8 cellular contexts compared by ENCODE assay signal in the genomic region with DNA sequence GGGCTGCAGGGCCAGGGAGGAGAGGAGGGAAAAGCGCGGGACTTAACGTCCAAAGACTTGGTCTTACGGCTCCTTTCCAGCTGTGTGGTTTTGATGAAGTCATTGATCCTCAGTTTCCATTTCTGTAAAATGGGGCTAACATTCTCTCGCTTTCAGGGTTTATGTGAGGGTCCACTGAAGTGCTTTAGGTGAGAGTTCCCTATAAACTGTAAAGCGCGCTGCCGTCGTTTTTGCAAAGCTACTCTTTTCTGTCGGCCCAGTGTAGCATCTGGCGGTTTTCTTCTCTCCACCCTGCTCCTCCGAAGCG. TPM values are rescaled to one million over a fixed set of nuclear protein-coding genes. Genes with fewer than 3 reads are reported as not detected.
DNase-seq lines count a peak whose midpoint lies in the region; ATAC-seq, FAIRE-seq and TF ChIP-seq lines count a peak whose summit lies in the region.

No MANE protein-coding gene starts in this region.

- H3K9ac ChIP-seq in mucosa of rectum (ENCODE audit: low read depth in 1 of 2, low read length in 2 of 2), result peak overlapping the region; percentile 86 to 93

- peak overlapping the region; percentile 90 for H3K4me3 Mint-ChIP-seq in stimulated activated naive CD8-positive, alpha-beta T cell treated with anti-CD3 and anti-CD28 coated beads, Interleukin-15, Interleukin-2, amounts not matched to agents 100 ng/mL and 50 ng/mL, for 24 hours

- H3K36me3 ChIP-seq in bronchial epithelial cell (ENCODE audit: control insufficient read depth, insufficient read depth, low read length) (peaks cover 6% of the 10 kb centered on the region), mucosa of rectum (ENCODE audit: control insufficient read depth in 2 of 2, insufficient read depth in 2 of 2, low read length in 2 of 2) (peaks cover 7 to 17% of the 10 kb centered on the region in 2 donors)

- H3K9me3 Mint-ChIP-seq in stimulated activated naive CD8-positive, alpha-beta T cell treated with anti-CD3 and anti-CD28 coated beads, Interleukin-15, Interleukin-2, amounts not matched to agents 100 ng/mL and 50 ng/mL, for 24 hours, result no peaks in the 10 kb centered on the region

- no peaks in the 10 kb centered on the region for H3K27me3 ChIP-seq in bronchial epithelial cell (ENCODE audit: control insufficient read depth, insufficient read depth, low read length)
- no peaks in the 10 kb centered on the region for H3K27me3 ChIP-seq in mucosa of rectum (ENCODE audit: control insufficient read depth in 2 of 2, insufficient read depth in 2 of 2, low read length in 2 of 2)

- H3K4me1 ChIP-seq in mucosa of rectum (ENCODE audit: control insufficient read depth in 2 of 2, insufficient read depth in 2 of 2, low read length in 2 of 2), result peaks cover 12 to 17% of the 10 kb centered on the region in 2 donors

- no peak for FAIRE-seq in bronchial epithelial cell (lab: Jason Lieb, UNC)

- H3K4me1 Mint-ChIP-seq in stimulated activated naive CD8-positive, alpha-beta T cell treated with anti-CD3 and anti-CD28 coated beads, Interleukin-15, Interleukin-2, amounts not matched to agents 100 ng/mL and 50 ng/mL, for 24 hours (ENCODE audit: low read depth), result peaks cover 17% of the 10 kb centered on the region

- ATAC-seq in stimulated activated naive CD8-positive, alpha-beta T cell treated with anti-CD3 and anti-CD28 coated beads, Interleukin-15, Interleukin-2, amounts not matched to agents 100 U/mL and 50 U/mL, for 24 hours, result no peak
- ATAC-seq in GM21723 (IDR thresholded peaks at IDR 0.05; ENCODE audit: unreplicated experiment) (no peak), HG03280 (IDR thresholded peaks at IDR 0.05; ENCODE audit: unreplicated experiment) (no peak), GM19351 (IDR thresholded peaks at IDR 0.05; ENCODE audit: unreplicated experiment) (no peak)

- H3K4me3 ChIP-seq in bronchial epithelial cell (ENCODE audit: low read depth, low read length), result peak overlapping the region; percentile 85
- H3K4me3 ChIP-seq in mucosa of rectum (ENCODE audit: low read length in 2 of 2), result peak overlapping the region; percentile 100

- no peaks in the 10 kb centered on the region for H3K9me3 ChIP-seq in mucosa of rectum (ENCODE audit: control insufficient read depth in 2 of 2, low read length in 2 of 2)

- no peaks in the 10 kb centered on the region for H3K27me3 Mint-ChIP-seq in stimulated activated naive CD8-positive, alpha-beta T cell treated with anti-CD3 and anti-CD28 coated beads, Interleukin-15, Interleukin-2, amounts not matched to agents 100 ng/mL and 50 ng/mL, for 24 hours

- TF ChIP-seq CTCF in bronchial epithelial cell (IDR thresholded peaks at IDR 0.05; ENCODE audit: insufficient read depth, low read length, severe bottlenecking), result no peak

- peaks cover 8% of the 10 kb centered on the region for H3K36me3 Mint-ChIP-seq in stimulated activated naive CD8-positive, alpha-beta T cell treated with anti-CD3 and anti-CD28 coated beads, Interleukin-15, Interleukin-2, amounts not matched to agents 100 ng/mL and 50 ng/mL, for 24 hours (ENCODE audit: low read depth)

- H3K27ac ChIP-seq in mucosa of rectum (ENCODE audit: low read depth in 2 of 2, low read length in 2 of 2), result peak overlapping the region; percentile 92 to 98

- DNase-seq in stimulated activated naive CD8-positive, alpha-beta T cell treated with anti-CD3 and anti-CD28 coated beads, Interleukin-15, Interleukin-2, amounts not matched to agents 100 U/mL and 50 U/mL, for 24 hours, result no peak
- DNase-seq in bronchial epithelial cell (ENCODE audit: low read depth), result no peak
- no peak for DNase-seq in GM19238 (ENCODE audit: insufficient read length, low spot score)

- peak overlapping the region; percentile 45 for H3K27ac Mint-ChIP-seq in stimulated activated naive CD8-positive, alpha-beta T cell treated with anti-CD3 and anti-CD28 coated beads, Interleukin-15, Interleukin-2, amounts not matched to agents 100 ng/mL and 50 ng/mL, for 24 hours

RNA-seq across cellular contexts. Expression of gene DNAJC17, which starts 0.6 kb away (rescaled TPM):
- total RNA-seq in bronchial epithelial cell, result 21.1 and 30.7 TPM in 2 replicates

RNA-seq across cellular contexts. Expression of gene ZFYVE19, which starts 1.0 kb away (rescaled TPM):
- total RNA-seq in bronchial epithelial cell, result 30.3 and 34.0 TPM in 2 replicates

RNA-seq across cellular contexts. Expression of gene PPP1R14D, which starts 20.7 kb away (rescaled TPM):
- total RNA-seq in bronchial epithelial cell, result not detected in 2 replicates

RNA-seq across cellular contexts. Expression of gene SPINT1, which starts 36.0 kb away (rescaled TPM):
- 145 and 191 TPM in 2 replicates for total RNA-seq in bronchial epithelial cell

RNA-seq across cellular contexts. Expression of gene C15orf62, which starts 38.1 kb away (rescaled TPM):
- total RNA-seq in bronchial epithelial cell, result 1.8 and 2.7 TPM in 2 replicates
